Comparison of ENCODE assay signal across 1 cellular context in the genomic region with DNA sequence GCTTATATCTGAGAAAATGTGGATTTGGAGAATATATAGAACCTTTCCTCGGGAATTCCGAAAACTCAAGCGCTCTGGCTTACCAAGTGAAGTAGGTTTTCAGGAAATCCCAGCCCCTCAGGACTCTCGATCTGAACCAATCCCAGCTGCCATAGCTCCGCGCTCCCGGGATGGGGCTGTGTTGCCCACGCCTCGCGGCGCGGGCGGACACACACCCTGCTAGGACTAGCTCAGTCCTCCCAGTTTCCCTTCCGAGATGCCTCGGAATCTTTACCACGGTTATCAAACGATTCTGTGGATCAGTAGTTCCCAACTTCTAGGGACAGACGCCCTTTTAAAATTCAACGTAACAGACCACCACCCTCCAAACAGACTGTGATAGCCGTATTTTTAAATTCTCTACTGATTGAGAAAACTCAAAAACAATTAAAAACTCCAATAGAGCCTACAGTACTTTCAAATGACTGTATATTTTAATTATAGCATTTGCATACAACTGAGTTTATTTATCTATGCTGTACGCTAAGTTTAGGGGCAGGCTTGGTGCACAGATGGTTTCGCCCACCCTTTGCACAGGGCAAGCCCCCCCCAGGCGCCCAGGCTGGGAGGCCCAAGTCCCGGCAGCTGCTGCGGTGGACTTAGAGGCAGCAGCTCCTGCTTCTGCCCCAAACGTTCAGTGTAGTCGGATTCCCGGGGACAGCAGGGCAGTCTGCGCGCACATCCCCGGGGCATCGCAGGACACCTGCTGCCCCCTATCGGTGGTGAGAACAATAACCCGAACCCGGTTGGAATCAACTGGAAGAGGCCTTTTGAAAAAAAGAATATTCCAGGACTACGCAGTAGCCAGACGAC.
TF ChIP-seq lines count a peak whose summit lies in the region.

No MANE protein-coding gene starts in this region.

TF ChIP-seq in HEK293, 187 proteins besides CTCF, POLR2A, EP300 and RAD21 (continued from another document):
- TF ChIP-seq, protein P1, sequence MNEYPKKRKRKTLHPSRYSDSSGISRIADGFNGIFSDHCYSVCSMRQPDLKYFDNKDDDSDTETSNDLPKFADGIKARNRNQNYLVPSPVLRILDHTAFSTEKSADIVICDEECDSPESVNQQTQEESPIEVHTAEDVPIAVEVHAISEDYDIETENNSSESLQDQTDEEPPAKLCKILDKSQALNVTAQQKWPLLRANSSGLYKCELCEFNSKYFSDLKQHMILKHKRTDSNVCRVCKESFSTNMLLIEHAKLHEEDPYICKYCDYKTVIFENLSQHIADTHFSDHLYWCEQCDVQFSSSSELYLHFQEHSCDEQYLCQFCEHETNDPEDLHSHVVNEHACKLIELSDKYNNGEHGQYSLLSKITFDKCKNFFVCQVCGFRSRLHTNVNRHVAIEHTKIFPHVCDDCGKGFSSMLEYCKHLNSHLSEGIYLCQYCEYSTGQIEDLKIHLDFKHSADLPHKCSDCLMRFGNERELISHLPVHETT (tag by site-specific recombination; IDR thresholded peaks at IDR 0.05) = no peak
- TF ChIP-seq ZNF266 (tag by site-specific recombination; IDR thresholded peaks at IDR 0.05; ENCODE audit: low read depth) = no peak
- peak; percentile 66; the same call in 1 of the 2 replicates for TF ChIP-seq ZNF2 (tag by site-specific recombination; IDR thresholded peaks at IDR 0.05)
- TF ChIP-seq ZNF19 (tag by site-specific recombination; IDR thresholded peaks at IDR 0.05; ENCODE audit: low read depth) = no peak
- TF ChIP-seq, protein P2, sequence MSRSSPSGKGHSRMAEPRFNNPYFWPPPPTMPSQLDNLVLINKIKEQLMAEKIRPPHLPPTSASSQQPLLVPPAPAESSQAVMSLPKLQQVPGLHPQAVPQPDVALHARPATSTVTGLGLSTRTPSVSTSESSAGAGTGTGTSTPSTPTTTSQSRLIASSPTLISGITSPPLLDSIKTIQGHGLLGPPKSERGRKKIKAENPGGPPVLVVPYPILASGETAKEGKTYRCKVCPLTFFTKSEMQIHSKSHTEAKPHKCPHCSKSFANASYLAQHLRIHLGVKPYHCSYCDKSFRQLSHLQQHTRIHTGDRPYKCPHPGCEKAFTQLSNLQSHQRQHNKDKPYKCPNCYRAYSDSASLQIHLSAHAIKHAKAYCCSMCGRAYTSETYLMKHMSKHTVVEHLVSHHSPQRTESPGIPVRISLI (tag by site-specific recombination; IDR thresholded peaks at IDR 0.05) = 0 out of 2 replicates have a peak, but pooled peaks have one; percentile 38
- TF ChIP-seq MEIS1 (CRISPR knock-in tag; IDR thresholded peaks at IDR 0.05; ENCODE audit: borderline replicate concordance) = no peak
- 0 out of 2 replicates have a peak, but pooled peaks have one; percentile 11 for TF ChIP-seq ZNF629 (tag by site-specific recombination; IDR thresholded peaks at IDR 0.05)
- no peak for TF ChIP-seq FEZF1 (tag by site-specific recombination; IDR thresholded peaks at IDR 0.05)
- TF ChIP-seq, protein P3, sequence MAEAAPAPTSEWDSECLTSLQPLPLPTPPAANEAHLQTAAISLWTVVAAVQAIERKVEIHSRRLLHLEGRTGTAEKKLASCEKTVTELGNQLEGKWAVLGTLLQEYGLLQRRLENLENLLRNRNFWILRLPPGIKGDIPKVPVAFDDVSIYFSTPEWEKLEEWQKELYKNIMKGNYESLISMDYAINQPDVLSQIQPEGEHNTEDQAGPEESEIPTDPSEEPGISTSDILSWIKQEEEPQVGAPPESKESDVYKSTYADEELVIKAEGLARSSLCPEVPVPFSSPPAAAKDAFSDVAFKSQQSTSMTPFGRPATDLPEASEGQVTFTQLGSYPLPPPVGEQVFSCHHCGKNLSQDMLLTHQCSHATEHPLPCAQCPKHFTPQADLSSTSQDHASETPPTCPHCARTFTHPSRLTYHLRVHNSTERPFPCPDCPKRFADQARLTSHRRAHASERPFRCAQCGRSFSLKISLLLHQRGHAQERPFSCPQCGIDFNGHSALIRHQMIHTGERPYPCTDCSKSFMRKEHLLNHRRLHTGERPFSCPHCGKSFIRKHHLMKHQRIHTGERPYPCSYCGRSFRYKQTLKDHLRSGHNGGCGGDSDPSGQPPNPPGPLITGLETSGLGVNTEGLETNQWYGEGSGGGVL (tag by site-specific recombination; IDR thresholded peaks at IDR 0.05) = no peak
- TF ChIP-seq ZNF423 (tag by site-specific recombination; IDR thresholded peaks at IDR 0.05) = no peak
- 0 out of 2 replicates have a peak, but pooled peaks have one; percentile 15 for TF ChIP-seq IKZF3 (tag by site-specific recombination; IDR thresholded peaks at IDR 0.05)
- TF ChIP-seq, protein P4, sequence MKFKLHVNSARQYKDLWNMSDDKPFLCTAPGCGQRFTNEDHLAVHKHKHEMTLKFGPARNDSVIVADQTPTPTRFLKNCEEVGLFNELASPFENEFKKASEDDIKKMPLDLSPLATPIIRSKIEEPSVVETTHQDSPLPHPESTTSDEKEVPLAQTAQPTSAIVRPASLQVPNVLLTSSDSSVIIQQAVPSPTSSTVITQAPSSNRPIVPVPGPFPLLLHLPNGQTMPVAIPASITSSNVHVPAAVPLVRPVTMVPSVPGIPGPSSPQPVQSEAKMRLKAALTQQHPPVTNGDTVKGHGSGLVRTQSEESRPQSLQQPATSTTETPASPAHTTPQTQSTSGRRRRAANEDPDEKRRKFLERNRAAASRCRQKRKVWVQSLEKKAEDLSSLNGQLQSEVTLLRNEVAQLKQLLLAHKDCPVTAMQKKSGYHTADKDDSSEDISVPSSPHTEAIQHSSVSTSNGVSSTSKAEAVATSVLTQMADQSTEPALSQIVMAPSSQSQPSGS (tag by site-specific recombination; IDR thresholded peaks at IDR 0.05; ENCODE audit: low read depth) = no peak
- TF ChIP-seq YY1 (tag by site-specific recombination; IDR thresholded peaks at IDR 0.05) = no peak
- no peak for TF ChIP-seq OVOL3 (tag by site-specific recombination; IDR thresholded peaks at IDR 0.05)
- peak; percentile 43 for TF ChIP-seq SP2 (tag by site-specific recombination; IDR thresholded peaks at IDR 0.05)
- peak; percentile 31; the same call in 1 of the 2 replicates for TF ChIP-seq MZF1 (tag by site-specific recombination; IDR thresholded peaks at IDR 0.05; ENCODE audit: borderline replicate concordance)
- TF ChIP-seq ZNF792 (tag by site-specific recombination; IDR thresholded peaks at IDR 0.05) = no peak
- TF ChIP-seq HOXC10 (CRISPR knock-in tag; IDR thresholded peaks at IDR 0.05) = no peak
- TF ChIP-seq OSR2 (tag by site-specific recombination; IDR thresholded peaks at IDR 0.05) = peak; percentile 76
- no peak for TF ChIP-seq ZNF626 (tag by site-specific recombination; IDR thresholded peaks at IDR 0.05)
- TF ChIP-seq ZNF202 (tag by site-specific recombination; IDR thresholded peaks at IDR 0.05; ENCODE audit: borderline replicate concordance) = no peak
- TF ChIP-seq ZNF660 (tag by site-specific recombination; IDR thresholded peaks at IDR 0.05) = 0 out of 2 replicates have a peak, but pooled peaks have one; percentile 20
- no peak for TF ChIP-seq ZNF777 (tag by site-specific recombination; IDR thresholded peaks at IDR 0.05; ENCODE audit: borderline replicate concordance)
- TF ChIP-seq, protein P5, sequence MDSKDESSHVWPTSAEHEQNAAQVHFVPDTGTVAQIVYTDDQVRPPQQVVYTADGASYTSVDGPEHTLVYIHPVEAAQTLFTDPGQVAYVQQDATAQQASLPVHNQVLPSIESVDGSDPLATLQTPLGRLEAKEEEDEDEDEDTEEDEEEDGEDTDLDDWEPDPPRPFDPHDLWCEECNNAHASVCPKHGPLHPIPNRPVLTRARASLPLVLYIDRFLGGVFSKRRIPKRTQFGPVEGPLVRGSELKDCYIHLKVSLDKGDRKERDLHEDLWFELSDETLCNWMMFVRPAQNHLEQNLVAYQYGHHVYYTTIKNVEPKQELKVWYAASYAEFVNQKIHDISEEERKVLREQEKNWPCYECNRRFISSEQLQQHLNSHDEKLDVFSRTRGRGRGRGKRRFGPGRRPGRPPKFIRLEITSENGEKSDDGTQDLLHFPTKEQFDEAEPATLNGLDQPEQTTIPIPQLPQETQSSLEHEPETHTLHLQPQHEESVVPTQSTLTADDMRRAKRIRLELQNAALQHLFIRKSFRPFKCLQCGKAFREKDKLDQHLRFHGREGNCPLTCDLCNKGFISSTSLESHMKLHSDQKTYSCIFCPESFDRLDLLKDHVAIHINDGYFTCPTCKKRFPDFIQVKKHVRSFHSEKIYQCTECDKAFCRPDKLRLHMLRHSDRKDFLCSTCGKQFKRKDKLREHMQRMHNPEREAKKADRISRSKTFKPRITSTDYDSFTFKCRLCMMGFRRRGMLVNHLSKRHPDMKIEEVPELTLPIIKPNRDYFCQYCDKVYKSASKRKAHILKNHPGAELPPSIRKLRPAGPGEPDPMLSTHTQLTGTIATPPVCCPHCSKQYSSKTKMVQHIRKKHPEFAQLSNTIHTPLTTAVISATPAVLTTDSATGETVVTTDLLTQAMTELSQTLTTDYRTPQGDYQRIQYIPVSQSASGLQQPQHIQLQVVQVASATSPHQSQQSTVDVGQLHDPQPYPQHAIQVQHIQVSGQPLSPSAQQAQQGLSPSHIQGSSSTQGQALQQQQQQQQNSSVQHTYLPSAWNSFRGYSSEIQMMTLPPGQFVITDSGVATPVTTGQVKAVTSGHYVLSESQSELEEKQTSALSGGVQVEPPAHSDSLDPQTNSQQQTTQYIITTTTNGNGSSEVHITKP (tag by site-specific recombination; IDR thresholded peaks at IDR 0.05) = peak; percentile 93
- TF ChIP-seq ZNF561 (tag by site-specific recombination; IDR thresholded peaks at IDR 0.05; ENCODE audit: borderline replicate concordance) = peak; percentile 6; the same call in 1 of the 2 replicates
- no peak for TF ChIP-seq GFI1B (tag by site-specific recombination; IDR thresholded peaks at IDR 0.05)
- TF ChIP-seq ZSCAN23 (tag by site-specific recombination; IDR thresholded peaks at IDR 0.05) = no peak
- TF ChIP-seq ZNF600 (tag by site-specific recombination; IDR thresholded peaks at IDR 0.05) = peak; percentile 60; the same call in 1 of the 2 replicates
- no peak for TF ChIP-seq ZNF664 (tag by site-specific recombination; IDR thresholded peaks at IDR 0.05)
- TF ChIP-seq, protein P6, sequence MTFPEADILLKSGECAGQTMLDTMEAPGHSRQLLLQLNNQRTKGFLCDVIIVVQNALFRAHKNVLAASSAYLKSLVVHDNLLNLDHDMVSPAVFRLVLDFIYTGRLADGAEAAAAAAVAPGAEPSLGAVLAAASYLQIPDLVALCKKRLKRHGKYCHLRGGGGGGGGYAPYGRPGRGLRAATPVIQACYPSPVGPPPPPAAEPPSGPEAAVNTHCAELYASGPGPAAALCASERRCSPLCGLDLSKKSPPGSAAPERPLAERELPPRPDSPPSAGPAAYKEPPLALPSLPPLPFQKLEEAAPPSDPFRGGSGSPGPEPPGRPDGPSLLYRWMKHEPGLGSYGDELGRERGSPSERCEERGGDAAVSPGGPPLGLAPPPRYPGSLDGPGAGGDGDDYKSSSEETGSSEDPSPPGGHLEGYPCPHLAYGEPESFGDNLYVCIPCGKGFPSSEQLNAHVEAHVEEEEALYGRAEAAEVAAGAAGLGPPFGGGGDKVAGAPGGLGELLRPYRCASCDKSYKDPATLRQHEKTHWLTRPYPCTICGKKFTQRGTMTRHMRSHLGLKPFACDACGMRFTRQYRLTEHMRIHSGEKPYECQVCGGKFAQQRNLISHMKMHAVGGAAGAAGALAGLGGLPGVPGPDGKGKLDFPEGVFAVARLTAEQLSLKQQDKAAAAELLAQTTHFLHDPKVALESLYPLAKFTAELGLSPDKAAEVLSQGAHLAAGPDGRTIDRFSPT (tag by site-specific recombination; IDR thresholded peaks at IDR 0.05) = no peak
- no peak for TF ChIP-seq ZNF184 (tag by site-specific recombination; IDR thresholded peaks at IDR 0.05)
- TF ChIP-seq, protein P7, sequence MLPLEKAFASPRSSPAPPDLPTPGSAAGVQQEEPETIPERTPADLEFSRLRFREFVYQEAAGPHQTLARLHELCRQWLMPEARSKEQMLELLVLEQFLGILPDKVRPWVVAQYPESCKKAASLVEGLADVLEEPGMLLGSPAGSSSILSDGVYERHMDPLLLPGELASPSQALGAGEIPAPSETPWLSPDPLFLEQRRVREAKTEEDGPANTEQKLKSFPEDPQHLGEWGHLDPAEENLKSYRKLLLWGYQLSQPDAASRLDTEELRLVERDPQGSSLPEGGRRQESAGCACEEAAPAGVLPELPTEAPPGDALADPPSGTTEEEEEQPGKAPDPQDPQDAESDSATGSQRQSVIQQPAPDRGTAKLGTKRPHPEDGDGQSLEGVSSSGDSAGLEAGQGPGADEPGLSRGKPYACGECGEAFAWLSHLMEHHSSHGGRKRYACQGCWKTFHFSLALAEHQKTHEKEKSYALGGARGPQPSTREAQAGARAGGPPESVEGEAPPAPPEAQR (tag by site-specific recombination; IDR thresholded peaks at IDR 0.05) = no peak
- TF ChIP-seq ZNF292 (tag by site-specific recombination; IDR thresholded peaks at IDR 0.05; ENCODE audit: borderline replicate concordance, low read depth) = no peak
- no peak for TF ChIP-seq ZNF146 (tag by site-specific recombination; IDR thresholded peaks at IDR 0.05)
- no peak for TF ChIP-seq ZFP37 (tag by site-specific recombination; IDR thresholded peaks at IDR 0.05)
- 0 out of 2 replicates have a peak, but pooled peaks have one; percentile 4 for TF ChIP-seq ZSCAN16 (tag by site-specific recombination; IDR thresholded peaks at IDR 0.05)
- TF ChIP-seq KLF7 (tag by site-specific recombination; IDR thresholded peaks at IDR 0.05; ENCODE audit: borderline replicate concordance) = no peak
- no peak for TF ChIP-seq ZNF571 (tag by site-specific recombination; IDR thresholded peaks at IDR 0.05)
- peak; percentile 52; the same call in 1 of the 2 replicates for TF ChIP-seq ZEB2 (tag by site-specific recombination; IDR thresholded peaks at IDR 0.05)
- TF ChIP-seq ZNF394 (tag by site-specific recombination; IDR thresholded peaks at IDR 0.05; ENCODE audit: borderline replicate concordance) = no peak
- no peak for TF ChIP-seq ZNF248 (tag by site-specific recombination; IDR thresholded peaks at IDR 0.05)
- TF ChIP-seq TRIM28 (IDR thresholded peaks at IDR 0.05; ENCODE audit: borderline replicate concordance, low read length) = peak; percentile 28; the same call in 1 of the 2 replicates
- TF ChIP-seq GLIS1 (tag by site-specific recombination; IDR thresholded peaks at IDR 0.05) = peak; percentile 25; the same call in 1 of the 2 replicates
- no peak for TF ChIP-seq ZNF132 (tag by site-specific recombination; IDR thresholded peaks at IDR 0.05; ENCODE audit: borderline replicate concordance)
- no peak for TF ChIP-seq SCRT2 (tag by site-specific recombination; IDR thresholded peaks at IDR 0.05)
